17 cellular contexts compared by ENCODE assay signal in the genomic region with DNA sequence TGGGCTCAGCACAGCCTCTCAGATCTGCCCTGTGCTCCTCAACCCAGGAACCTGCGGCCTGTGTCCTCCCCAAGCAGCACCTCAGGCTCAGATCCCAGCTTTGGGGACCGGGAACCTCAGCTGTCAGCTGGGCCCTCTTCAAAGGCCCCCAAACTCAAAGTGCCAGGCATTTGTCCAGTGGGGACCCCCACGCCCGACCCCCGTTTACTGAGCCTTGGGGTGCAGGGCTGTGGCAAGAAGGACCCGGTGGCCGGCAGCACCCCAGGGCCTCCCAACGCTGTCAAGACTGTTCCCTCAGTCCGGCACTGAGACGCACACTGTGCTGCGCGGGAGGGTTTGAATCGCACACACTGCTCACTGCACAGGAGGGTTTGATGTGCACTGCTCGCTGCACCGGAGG.
"Had no signal": no experiment of that assay in that cellular context is flagged by ENCODE, and none has a peak within 500 bp of the region (broad histone marks: within the 10 kb centered on the region; RNA-seq: fewer than 3 reads in every experiment).

No MANE protein-coding gene starts in this region.

- ATAC-seq: body of pancreas, left colon, pancreas had no signal

- H3K27ac ChIP-seq: body of pancreas, dorsolateral prefrontal cortex, pancreas, stomach, testis had no signal

- DNase-seq: activated CD4-positive, alpha-beta T cell treated with anti-CD3 and anti-CD28 coated beads, Interleukin-2, amount 50 U/mL, for 48 hours; activated naive CD8-positive, alpha-beta T cell treated with anti-CD3 and anti-CD28 coated beads for 36 hours; amygdala; body of pancreas; caudate nucleus; left colon; midbrain; stimulated activated CD4-positive, alpha-beta T cell treated with anti-CD3 and anti-CD28 coated beads, Interleukin-15, amount 100 ng/mL, for 24 hours; stimulated activated CD4-positive, alpha-beta T cell treated with anti-CD3 and anti-CD28 coated beads, Interleukin-2, amount 100 ng/mL, for 48 hours; stomach; testis had no signal

- H3K4me3 ChIP-seq: body of pancreas, dorsolateral prefrontal cortex, hepatocyte, pancreas, skin epidermis, stomach, testis had no signal

- H3K4me3 Mint-ChIP-seq: activated naive CD8-positive, alpha-beta T cell treated with anti-CD3 and anti-CD28 coated beads for 36 hours; type B pancreatic cell had no signal

- H3K9me3 Mint-ChIP-seq: activated naive CD8-positive, alpha-beta T cell treated with anti-CD3 and anti-CD28 coated beads for 36 hours; type B pancreatic cell had no signal

- H3K79me2 ChIP-seq: hepatocyte had no signal

- H3K36me3 ChIP-seq: pancreas had no signal

- H3K27me3 Mint-ChIP-seq: activated naive CD8-positive, alpha-beta T cell treated with anti-CD3 and anti-CD28 coated beads for 36 hours; type B pancreatic cell had no signal

- H3K36me3 Mint-ChIP-seq: activated naive CD8-positive, alpha-beta T cell treated with anti-CD3 and anti-CD28 coated beads for 36 hours had no signal

- H3K4me2 ChIP-seq: hepatocyte had no signal

- H3K4me1 ChIP-seq: body of pancreas, pancreas had no signal

- H3K27ac Mint-ChIP-seq: activated naive CD8-positive, alpha-beta T cell treated with anti-CD3 and anti-CD28 coated beads for 36 hours; type B pancreatic cell had no signal

- H3K27me3 ChIP-seq: body of pancreas, dorsolateral prefrontal cortex, hepatocyte, pancreas, stomach, testis had no signal

- H3K4me1 Mint-ChIP-seq: activated naive CD8-positive, alpha-beta T cell treated with anti-CD3 and anti-CD28 coated beads for 36 hours had no signal

- FAIRE-seq: colon, pancreas had no signal

- H3K9me3 ChIP-seq: body of pancreas, pancreas, stomach, testis had no signal

- H2AFZ ChIP-seq: hepatocyte had no signal
